ENCODE assay signal across 9 cellular contexts in genomic region chr2:237697586-237698337, GRCh38.
DNase-seq lines count a peak whose midpoint lies in the region; ATAC-seq and TF ChIP-seq lines count a peak whose summit lies in the region.
"Had no signal": no experiment of that assay in that cellular context is flagged by ENCODE, and none has a peak within 500 bp of the region (broad histone marks: within the 10 kb centered on the region; RNA-seq: fewer than 3 reads in every experiment).

No MANE protein-coding gene starts in this region.

- TF ChIP-seq CTCF in RWPE1 (conservative IDR thresholded peaks at IDR 0.05; ENCODE audit: low read depth) (no peak), gastrocnemius medialis (IDR thresholded peaks at IDR 0.05 in 4 of 5, conservative IDR thresholded peaks at IDR 0.05 in 1 of 5) (no peak)

- no peaks in the 10 kb centered on the region for H3K36me3 ChIP-seq in gastrocnemius medialis

- no peak for ATAC-seq in gastrocnemius medialis
- no peak for ATAC-seq in GM18870 (IDR thresholded peaks at IDR 0.05; ENCODE audit: unreplicated experiment)

- H3K36me3 Mint-ChIP-seq in dendritic cell treated with granulocyte-macrophage colony-stimulating factor and Interleukin-4, amounts not matched to agents 40 ng/mL and 50 ng/mL, for 4 days (ENCODE audit: low read depth) = peaks cover 87% of the 10 kb centered on the region

- intact Hi-C loops in dendritic cell treated with granulocyte-macrophage colony-stimulating factor and Interleukin-4, amounts not matched to agents 40 ng/mL and 50 ng/mL, for 4 days (cut with micrococcal nuclease) = no loop called here
- intact Hi-C loops in gastrocnemius medialis (cut with DNase I; ENCODE audit: low total_unique reads) = no loop called here

- H3K27me3 Mint-ChIP-seq in dendritic cell treated with granulocyte-macrophage colony-stimulating factor and Interleukin-4, amounts not matched to agents 40 ng/mL and 50 ng/mL, for 4 days = no peaks in the 10 kb centered on the region

- H3K4me3 ChIP-seq in gastrocnemius medialis = no peak overlapping the region

- peak; percentile 12 for DNase-seq in GF-D8 (lab: John Stamatoyannopoulos, UW)
- no peak for DNase-seq in RWPE1 (ENCODE audit: low spot score)
- DNase-seq in gastrocnemius medialis = no peak
- DNase-seq in SW480 (ENCODE audit: low spot score) = no peak
- no peak for DNase-seq in SIG-M5 (lab: John Stamatoyannopoulos, UW)
- DNase-seq in GDM1 (lab: John Stamatoyannopoulos, UW) = no peak
- DNase-seq: NCI-H446 had no signal

- no peaks in the 10 kb centered on the region for H3K27me3 ChIP-seq in gastrocnemius medialis

- POLR2A ChIA-PET in RWPE1 (lab: Yijun Ruan, JAX; ENCODE audit: low non-redundant PET) = interaction anchor here (1.3 kb wide), 1 partner anchor 28 kb away, joined by 3 read pairs; no protein-coding TSS in a partner anchor

- peaks cover 95% of the 10 kb centered on the region for H3K4me1 Mint-ChIP-seq in dendritic cell treated with granulocyte-macrophage colony-stimulating factor and Interleukin-4, amounts not matched to agents 40 ng/mL and 50 ng/mL, for 4 days (ENCODE audit: low read depth)

- H3K4me1 ChIP-seq in gastrocnemius medialis = peaks cover 98 to 100% of the 10 kb centered on the region in 2 donors

- H3K27ac ChIP-seq in RWPE1 (peak overlapping the region; percentile 52), gastrocnemius medialis (peak overlapping the region; percentile 93 to 98 (median 96))

- in situ Hi-C loops in gastrocnemius medialis (cut with MboI; ENCODE audit: low sequenced_read_pairs in 4 of 4) = no loop called here

- no peaks in the 10 kb centered on the region for H3K9me3 ChIP-seq in gastrocnemius medialis

- TF ChIP-seq POLR2A in gastrocnemius medialis (IDR thresholded peaks at IDR 0.05) = no peak

- CTCF ChIA-PET in RWPE1 (lab: Yijun Ruan, JAX) = interaction anchor here (1.4 kb wide), 1 partner anchor 25 kb away, joined by 6 read pairs; no protein-coding TSS in a partner anchor

- H3K9me3 Mint-ChIP-seq in dendritic cell treated with granulocyte-macrophage colony-stimulating factor and Interleukin-4, amounts not matched to agents 40 ng/mL and 50 ng/mL, for 4 days = no peaks in the 10 kb centered on the region

- peak overlapping the region; percentile 93 for H3K27ac Mint-ChIP-seq in dendritic cell treated with granulocyte-macrophage colony-stimulating factor and Interleukin-4, amounts not matched to agents 40 ng/mL and 50 ng/mL, for 4 days

- peak overlapping the region; percentile 71 for H3K4me3 Mint-ChIP-seq in dendritic cell treated with granulocyte-macrophage colony-stimulating factor and Interleukin-4, amounts not matched to agents 40 ng/mL and 50 ng/mL, for 4 days
